ENCODE assay signal across 27 cellular contexts in the genomic region with DNA sequence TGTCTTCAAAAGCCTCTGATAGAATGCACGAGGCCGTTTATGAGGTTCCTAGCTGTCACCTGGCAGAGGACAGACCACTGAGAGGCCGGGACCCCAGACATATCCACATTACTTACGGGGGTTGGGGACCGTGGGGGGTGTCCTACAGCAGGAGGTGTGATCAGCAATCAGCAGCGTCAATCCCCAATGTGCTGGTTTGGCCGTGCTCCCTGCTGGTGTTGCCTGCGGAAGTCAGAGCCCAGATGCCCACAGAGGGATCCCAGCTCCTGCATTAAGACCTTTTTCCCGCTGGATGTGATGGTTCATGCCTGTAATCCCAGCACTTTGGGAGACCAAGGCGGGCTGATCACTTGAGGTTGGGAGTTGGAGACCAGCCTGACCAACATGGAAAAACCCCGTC. TPM values are rescaled to one million over a fixed set of nuclear protein-coding genes. Genes with fewer than 3 reads are reported as not detected.
"Had no signal": no experiment of that assay in that cellular context is flagged by ENCODE, and none has a peak within 500 bp of the region (broad histone marks: within the 10 kb centered on the region; RNA-seq: fewer than 3 reads in every experiment).

No MANE protein-coding gene starts in this region.

- FAIRE-seq: colon had no signal

- ATAC-seq: foreskin keratinocyte; gastroesophageal sphincter; heart left ventricle; left ventricle myocardium superior; lower lobe of right lung; natural killer cell; stimulated activated memory B cell treated with anti-CD40 and anti-IgM and Interleukin-4, amounts not matched to agents 10 μg/mL and 1 μg/mL and 100 μg/mL, for 72 hours; stimulated activated naive CD8-positive, alpha-beta T cell treated with anti-CD3 and anti-CD28 coated beads, Interleukin-15, Interleukin-2, amounts not matched to agents 100 U/mL and 50 U/mL, for 24 hours had no signal

- H3K27ac ChIP-seq: dorsolateral prefrontal cortex, esophagus muscularis mucosa, foreskin keratinocyte, gastroesophageal sphincter, heart left ventricle, hepatocyte, lower lobe of right lung, prostate gland, right atrium auricular region, testis, tibial artery had no signal

- H3K27me3 ChIP-seq: foreskin keratinocyte, hepatocyte, right atrium auricular region, testis, tibial artery had no signal

- H2AFZ ChIP-seq: hepatocyte had no signal

- H3K4me1 ChIP-seq: esophagus muscularis mucosa, foreskin keratinocyte, gastroesophageal sphincter, heart left ventricle, lower lobe of right lung, prostate gland, right atrium auricular region, tibial artery had no signal

- H3K36me3 ChIP-seq: esophagus muscularis mucosa, gastroesophageal sphincter, heart left ventricle, lower lobe of right lung, prostate gland, right atrium auricular region, tibial artery had no signal

- H3K27ac Mint-ChIP-seq: natural killer cell; stimulated activated memory B cell treated with anti-CD40 and anti-IgM and Interleukin-4, amounts not matched to agents 10 μg/mL and 1 μg/mL and 100 μg/mL, for 72 hours; type B pancreatic cell had no signal

- DNase-seq: dorsolateral prefrontal cortex; effector CD4-positive, alpha-beta T cell; foreskin keratinocyte; heart left ventricle; islet precursor cell; left ventricle myocardium superior; lower lobe of right lung; natural killer cell; stimulated activated CD4-positive, alpha-beta T cell treated with anti-CD3 and anti-CD28 coated beads, Interleukin-2, amount 100 ng/mL, for 24 hours; stimulated activated CD4-positive, alpha-beta T cell treated with anti-CD3 and anti-CD28 coated beads, Interleukin-4, amount 100 ng/mL, for 24 hours; stimulated activated naive CD8-positive, alpha-beta T cell treated with anti-CD3 and anti-CD28 coated beads, Interleukin-15, Interleukin-2, amounts not matched to agents 100 U/mL and 50 U/mL, for 24 hours; substantia nigra; testis; tibial artery had no signal

- H3K36me3 Mint-ChIP-seq: natural killer cell; stimulated activated memory B cell treated with anti-CD40 and anti-IgM and Interleukin-4, amounts not matched to agents 10 μg/mL and 1 μg/mL and 100 μg/mL, for 72 hours; type B pancreatic cell had no signal

- H3K4me1 Mint-ChIP-seq: natural killer cell; stimulated activated memory B cell treated with anti-CD40 and anti-IgM and Interleukin-4, amounts not matched to agents 10 μg/mL and 1 μg/mL and 100 μg/mL, for 72 hours had no signal

- H3K4me3 ChIP-seq: dorsolateral prefrontal cortex, esophagus muscularis mucosa, gastroesophageal sphincter, heart left ventricle, hepatocyte, lower lobe of right lung, prostate gland, right atrium auricular region, testis, tibial artery had no signal

- H3K4me3 Mint-ChIP-seq: natural killer cell; neural crest cell; stimulated activated memory B cell treated with anti-CD40 and anti-IgM and Interleukin-4, amounts not matched to agents 10 μg/mL and 1 μg/mL and 100 μg/mL, for 72 hours; type B pancreatic cell had no signal

- H3K79me2 ChIP-seq: hepatocyte had no signal

- H3K9me3 Mint-ChIP-seq: natural killer cell; neural crest cell; stimulated activated memory B cell treated with anti-CD40 and anti-IgM and Interleukin-4, amounts not matched to agents 10 μg/mL and 1 μg/mL and 100 μg/mL, for 72 hours; type B pancreatic cell had no signal

- H3K9me3 ChIP-seq: esophagus muscularis mucosa, gastroesophageal sphincter, heart left ventricle, lower lobe of right lung, prostate gland, right atrium auricular region, testis, tibial artery had no signal

RNA-seq across cellular contexts. Expression of gene SP5, which starts 20.8 kb away (rescaled TPM):
- total RNA-seq: epithelial cell of proximal tubule, foreskin keratinocyte, mononuclear cell, natural killer cell, osteoblast had no signal
- polyA plus RNA-seq: fibroblast of lung had no signal
